36 cellular contexts compared by ENCODE assay signal in genomic region chr12:65761301-65761700, GRCh38.
"Had no signal": no experiment of that assay in that cellular context is flagged by ENCODE, and none has a peak within 500 bp of the region (broad histone marks: within the 10 kb centered on the region; RNA-seq: fewer than 3 reads in every experiment).

No MANE protein-coding gene starts in this region.

- H3K27ac ChIP-seq: adrenal gland, body of pancreas, coronary artery, dorsolateral prefrontal cortex, ovary, prostate gland, sigmoid colon, stomach, thyroid gland, upper lobe of left lung, vagina, WERI-Rb-1 had no signal

- H3K4me1 ChIP-seq: adrenal gland, body of pancreas, prostate gland, sigmoid colon, stomach, thyroid gland, upper lobe of left lung, vagina had no signal

- H3K9me3 ChIP-seq: adrenal gland, body of pancreas, ovary, prostate gland, sigmoid colon, stomach, thyroid gland, upper lobe of left lung, vagina had no signal

- ATAC-seq: body of pancreas; left cardiac atrium; stimulated activated memory B cell treated with anti-CD40 and anti-IgM and Interleukin-4, amounts not matched to agents 10 μg/mL and 1 μg/mL and 100 μg/mL, for 72 hours; T-helper 17 cell had no signal

- DNase-seq: activated CD4-positive, alpha-beta memory T cell treated with anti-CD3 and anti-CD28 coated beads for 36 hours; activated CD4-positive, alpha-beta T cell treated with anti-CD3 and anti-CD28 coated beads, Interleukin-2, amount 10 ng/mL, durations not matched to agents 24 days and 14 days; activated CD4-positive, CD25-positive, alpha-beta regulatory T cell treated with anti-CD3 and anti-CD28 coated beads, Interleukin-2, amount 50 U/mL, for 72 hours; activated CD8-positive, alpha-beta memory T cell treated with anti-CD3 and anti-CD28 coated beads, Interleukin-2, amount 50 U/mL, for 4 hours; activated effector memory CD4-positive, alpha-beta T cell treated with anti-CD3 and anti-CD28 coated beads, Interleukin-2, amount 50 U/mL, for 16 hours; activated naive CD4-positive, alpha-beta T cell treated with anti-CD3 and anti-CD28 coated beads for 36 hours; activated naive CD8-positive, alpha-beta T cell treated with anti-CD3 and anti-CD28 coated beads for 36 hours; activated T-cell treated with anti-CD3 and anti-CD28 coated beads, Interleukin-2, amount 50 U/mL, for 1 hour; adrenal gland; aorta; body of pancreas; dorsolateral prefrontal cortex; effector memory CD4-positive, alpha-beta T cell; foreskin fibroblast; head of caudate nucleus; hippocampal formation; left cardiac atrium; mammary epithelial cell; naive B cell; nephron progenitor cell; ovary; sigmoid colon; small intestine; stimulated activated CD4-positive, alpha-beta T cell treated with anti-CD3 and anti-CD28 coated beads, Interleukin-1b, Interleukin-23, amount 100 ng/mL, for 48 hours; stimulated activated CD4-positive, alpha-beta T cell treated with anti-CD3 and anti-CD28 coated beads, Interleukin-4, amount 100 ng/mL, for 4 hours; stimulated activated CD8-positive, alpha-beta memory T cell treated with anti-CD3 and anti-CD28 coated beads, Interleukin-4, amount 100 ng/mL, for 48 hours; stomach; T-helper 17 cell; T1000; thyroid gland; upper lobe of left lung; WERI-Rb-1 had no signal

- H3K4me3 ChIP-seq: adrenal gland, body of pancreas, coronary artery, dorsolateral prefrontal cortex, ovary, prostate gland, sigmoid colon, stomach, thyroid gland, upper lobe of left lung, vagina had no signal

- H3K27me3 ChIP-seq: adrenal gland, body of pancreas, ovary, sigmoid colon, thyroid gland, upper lobe of left lung, vagina had no signal

- H3K36me3 ChIP-seq: adrenal gland, ovary, prostate gland, sigmoid colon, stomach, thyroid gland, upper lobe of left lung, vagina, WERI-Rb-1 had no signal
